8 cellular contexts compared by ENCODE assay signal in the genomic region with DNA sequence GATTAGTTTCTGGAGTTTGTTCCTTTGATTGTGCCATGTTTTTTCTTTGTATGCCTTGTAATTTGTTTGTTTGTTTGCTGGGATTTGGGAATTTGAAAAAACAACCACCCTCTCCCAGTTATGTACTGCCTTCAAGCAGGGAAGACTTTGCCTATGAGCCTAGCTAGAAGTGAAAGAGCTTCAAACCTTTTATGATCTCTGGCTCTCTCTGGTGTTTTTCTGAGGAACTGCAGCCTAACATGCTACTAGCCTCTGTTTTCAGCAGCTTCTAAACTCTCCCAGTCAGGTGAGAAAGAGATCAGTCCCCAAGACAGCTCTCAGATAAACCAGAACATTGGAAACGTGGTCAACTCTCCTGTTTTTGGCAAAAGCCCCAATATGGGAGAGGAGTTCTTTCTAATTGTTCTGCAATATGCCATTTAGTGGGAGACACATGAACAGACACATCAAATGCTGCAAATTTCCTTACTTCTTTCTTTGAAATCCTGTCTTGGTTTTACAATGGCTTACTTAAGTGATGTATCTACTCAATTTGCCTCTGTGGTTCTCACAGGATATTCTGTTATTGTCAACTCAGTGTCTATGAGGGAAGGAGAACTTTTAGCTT. TPM values are rescaled to one million over a fixed set of nuclear protein-coding genes. Genes with fewer than 3 reads are reported as not detected.
A peak's percentile ranks its signal among the peaks of the same experiment; 100 is the strongest.
DNase-seq lines count a peak whose midpoint lies in the region; ATAC-seq, FAIRE-seq and TF ChIP-seq lines count a peak whose summit lies in the region.

No MANE protein-coding gene starts in this region.

- H3K27ac ChIP-seq in SK-N-MC (no peak overlapping the region), iPS DF 6.9 (ENCODE audit: low read length) (no peak overlapping the region)

- FAIRE-seq in A204.1 (lab: Jason Lieb, UNC) (peak; percentile 61), GM12891 (lab: Jason Lieb, UNC) (peak; percentile 76)

- no peaks in the 10 kb centered on the region for H3K27me3 ChIP-seq in iPS DF 6.9 (ENCODE audit: control insufficient read depth, insufficient read depth, low read length)

- WGBS in iPS DF 6.9 (ENCODE audit: insufficient coverage, insufficient read length) = no CpG with 5 or more reads among the region's 1 CpG

- DNase-seq in GM12891 (ENCODE audit: insufficient read length, low spot score) = peak; percentile 8
- DNase-seq in NCI-H1092 (lab: John Stamatoyannopoulos, UW) = peak; percentile 25
- DNase-seq in SK-N-MC (ENCODE audit: low read depth, low spot score) = peak; percentile 72
- peak; percentile 81 for DNase-seq in astrocyte of the hippocampus (ENCODE audit: low read depth, low spot score)
- DNase-seq in iPS DF 6.9 (ENCODE audit: low read depth, low spot score) = peak; percentile 57
- DNase-seq in stimulated activated CD4-positive, alpha-beta T cell treated with anti-CD3 and anti-CD28 coated beads, Interleukin-1b, Interleukin-23, amount 100 ng/mL, for 24 hours (ENCODE audit: low read depth in 4 of 4, low spot score in 1 of 4) = peak; percentile 7 to 48 (median 30)

- TF ChIP-seq POLR2A in GM12891 (IDR thresholded peaks at IDR 0.05; ENCODE audit: low read depth, low read length) = no peak

- no peaks in the 10 kb centered on the region for H3K4me1 ChIP-seq in iPS DF 6.9 (ENCODE audit: control insufficient read depth, insufficient read depth, low read length)

- peak; percentile 99 for ATAC-seq in HG02678 (IDR thresholded peaks at IDR 0.05; ENCODE audit: unreplicated experiment)

- H3K4me3 ChIP-seq in SK-N-MC = no peak overlapping the region
- H3K4me3 ChIP-seq in iPS DF 6.9 (ENCODE audit: low read length) = no peak overlapping the region

- no peak overlapping the region for H3K9ac ChIP-seq in SK-N-MC (ENCODE audit: insufficient read length)

- H3K36me3 ChIP-seq in SK-N-MC (ENCODE audit: insufficient read depth, low read length) = no peaks in the 10 kb centered on the region
- H3K36me3 ChIP-seq in iPS DF 6.9 (ENCODE audit: control insufficient read depth, insufficient read depth, low read length) = no peaks in the 10 kb centered on the region

- H3K9me3 ChIP-seq in SK-N-MC (ENCODE audit: low read depth, low read length) (no peaks in the 10 kb centered on the region), iPS DF 6.9 (ENCODE audit: control insufficient read depth, insufficient read depth, low read length) (no peaks in the 10 kb centered on the region)

TF ChIP-seq in GM12891, 5 proteins besides CTCF, POLR2A, EP300 and RAD21:
- TF ChIP-seq TAF1 (IDR thresholded peaks at IDR 0.05; ENCODE audit: low read depth, low read length) (no peak), SPI1 (IDR thresholded peaks at IDR 0.05; ENCODE audit: low read depth, low read length) (no peak), PAX5 (IDR thresholded peaks at IDR 0.05; ENCODE audit: insufficient read depth, low read length, severe bottlenecking) (no peak), POLR2AphosphoS5 (IDR thresholded peaks at IDR 0.05; ENCODE audit: low read depth, low read length) (no peak), POU2F2 (IDR thresholded peaks at IDR 0.05; ENCODE audit: low read depth, low read length) (no peak)
TF ChIP-seq in GM12891: peak in this region for 0.

RNA-seq across cellular contexts. Expression of gene SERINC1, which starts 58.9 kb away (rescaled TPM):
- polyA plus RNA-seq in GM12891 (2012; ENCODE audit: low read depth, missing spikeins) = 24.6 TPM

Comparison
In these comparisons a context has a peak if more than half of its experiments do, and no peak if none do; other contexts are left out.
1. DNase-seq: peak in every context shown above with its lines; median percentile 81 in astrocyte of the hippocampus; 72 in SK-N-MC; 57 in iPS DF 6.9; 30 in stimulated activated CD4-positive, alpha-beta T cell treated with anti-CD3 and anti-CD28 coated beads, Interleukin-1b, Interleukin-23, amount 100 ng/mL, for 24 hours; 25 in NCI-H1092; 8 in GM12891.